ENCODE assay signal across 14 cellular contexts in genomic region chr1:247294282-247294681, GRCh38. TPM values are rescaled to one million over a fixed set of nuclear protein-coding genes. Genes with fewer than 3 reads are reported as not detected.
A peak's percentile ranks its signal among the peaks of the same experiment; 100 is the strongest.
DNase-seq lines count a peak whose midpoint lies in the region; ATAC-seq and TF ChIP-seq lines count a peak whose summit lies in the region.
"Had no signal": no experiment of that assay in that cellular context is flagged by ENCODE, and none has a peak within 500 bp of the region (broad histone marks: within the 10 kb centered on the region; RNA-seq: fewer than 3 reads in every experiment).

No MANE protein-coding gene starts in this region.

- DNase-seq in AG04449 (ENCODE audit: low read depth, low spot score) (peak; percentile 56), HS-5 (ENCODE audit: low read depth) (peak; percentile 13), brain microvascular endothelial cell (peak; percentile 90), iris pigment epithelial cell (ENCODE audit: low read depth) (peak; percentile 89), GM13977 (ENCODE audit: low spot score) (no peak), right atrium auricular region (ENCODE audit: low spot score) (no peak)
- DNase-seq: NCI-H1105 treated with DMSO at 0.1 percent for 48 hours, NCI-H446 had no signal

- no peak overlapping the region for H3K27ac ChIP-seq in brain microvascular endothelial cell
- no peak overlapping the region for H3K27ac ChIP-seq in right atrium auricular region
- H3K27ac ChIP-seq: VCaP had no signal

- H3K9me3 ChIP-seq in right atrium auricular region, result no peaks in the 10 kb centered on the region

- H3K4me3 ChIP-seq in AG04449 (ENCODE audit: low read depth, low read length), result no peak overlapping the region
- H3K4me3 ChIP-seq in brain microvascular endothelial cell (ENCODE audit: low read depth, low read length), result no peak overlapping the region
- no peak overlapping the region for H3K4me3 ChIP-seq in right atrium auricular region
- H3K4me3 ChIP-seq: K562 had no signal

- no peaks in the 10 kb centered on the region for H3K4me1 ChIP-seq in right atrium auricular region

- no peak for TF ChIP-seq CTCF in AG04449 (IDR thresholded peaks at IDR 0.05; ENCODE audit: insufficient read depth, low read length, missing control alignments)
- no peak for TF ChIP-seq CTCF in brain microvascular endothelial cell (IDR thresholded peaks at IDR 0.05; ENCODE audit: low read depth, low read length, missing control alignments)
- no peak for TF ChIP-seq CTCF in GM13977 (IDR thresholded peaks at IDR 0.05; ENCODE audit: extremely low read depth, insufficient read depth, missing control alignments)
- no peak for TF ChIP-seq CTCF in right atrium auricular region (IDR thresholded peaks at IDR 0.05)

- in situ Hi-C loops in brain microvascular endothelial cell (cut with HindIII; ENCODE audit: low pct_ligation_motif_present, low sequenced_read_pairs) (no loop called here), GM13977 (cut with MboI; ENCODE audit: low pct_unique_long_range_greater_than_20kb, low sequenced_read_pairs, unreplicated experiment) (no loop called here)

- CTCF ChIA-PET in AG04449 (lab: Yijun Ruan, JAX), result no interaction called here

- H3K27me3 ChIP-seq in brain microvascular endothelial cell (replicated peaks), result no peaks in the 10 kb centered on the region
- H3K27me3 ChIP-seq in right atrium auricular region, result no peaks in the 10 kb centered on the region

- ATAC-seq in HG03521 (IDR thresholded peaks at IDR 0.05; ENCODE audit: unreplicated experiment) (no peak), HG03280 (IDR thresholded peaks at IDR 0.05; ENCODE audit: unreplicated experiment) (no peak)
- ATAC-seq: K562 had no signal

- POLR2A ChIA-PET in AG04449 (lab: Yijun Ruan, JAX), result no interaction called here

- H3K36me3 ChIP-seq in brain microvascular endothelial cell (replicated peaks), result no peaks in the 10 kb centered on the region
- no peaks in the 10 kb centered on the region for H3K36me3 ChIP-seq in right atrium auricular region

RNA-seq across cellular contexts. Expression of gene ZNF496, which starts 37.4 kb away (rescaled TPM):
- 10 to 100 TPM; 19.4 to 32.6 TPM for total RNA-seq in right atrium auricular region

RNA-seq across cellular contexts. Expression of gene VN1R5, which starts 38.4 kb away (rescaled TPM):
- not detected for total RNA-seq in right atrium auricular region
- total RNA-seq: A673, K562, mesenteric fat pad had no signal

Comparison
In these comparisons a context has a peak if more than half of its experiments do, and no peak if none do; other contexts are left out.
1. DNase-seq: peak in AG04449 (single experiment), HS-5 (single experiment), brain microvascular endothelial cell (single experiment) and iris pigment epithelial cell (single experiment); none in GM13977 (single experiment) and right atrium auricular region (single experiment).